25 cellular contexts compared by ENCODE assay signal in genomic region chr10:27022048-27022447, GRCh38.
A peak's percentile ranks its signal among the peaks of the same experiment; 100 is the strongest.
DNase-seq lines count a peak whose midpoint lies in the region; FAIRE-seq and TF ChIP-seq lines count a peak whose summit lies in the region.
"Had no signal": no experiment of that assay in that cellular context is flagged by ENCODE, and none has a peak within 500 bp of the region (broad histone marks: within the 10 kb centered on the region; RNA-seq: fewer than 3 reads in every experiment).

No MANE protein-coding gene starts in this region.

- H3K4me1 ChIP-seq in endodermal cell (ENCODE audit: control insufficient read depth, insufficient read depth, low read length), result no peaks in the 10 kb centered on the region
- H3K4me1 ChIP-seq: BE2C had no signal

- no peak overlapping the region for H3K9ac ChIP-seq in endodermal cell (ENCODE audit: extremely low read depth, low read length, poor library complexity, severe bottlenecking)

- no peaks in the 10 kb centered on the region for H3K27me3 Mint-ChIP-seq in T-helper 1 cell treated with Interleukin-12 subunit alpha and Interleukin-12 subunit beta and Interleukin-4 antibody, amounts not matched to agents 30 μg/mL and 1 μg/mL, for 36 hours (ENCODE audit: low read depth)
- H3K27me3 Mint-ChIP-seq in endodermal cell (ENCODE audit: insufficient read depth) (no peaks in the 10 kb centered on the region), nephron progenitor cell (ENCODE audit: low read depth, poor library complexity) (no peaks in the 10 kb centered on the region)

- DNase-seq in T-helper 1 cell, result no peak
- no peak for DNase-seq in GM18507 (ENCODE audit: extremely low spot score, insufficient read length, low read depth)
- DNase-seq in endodermal cell, result no peak
- no peak for DNase-seq in nephron progenitor cell
- DNase-seq in RWPE1 (ENCODE audit: low spot score), result no peak
- DNase-seq in NCI-H2107 (lab: John Stamatoyannopoulos, UW), result no peak
- DNase-seq in putamen (ENCODE audit: low spot score), result no peak
- DNase-seq: 8988T; BE2C; CD8-positive, alpha-beta T cell; DMS53; EL; HFFc6; KBM-7; NCI-H1105 treated with DMSO at 0.1 percent for 48 hours; NCI-H187; NCI-H2227 treated with DMSO at 0.1 percent for 48 hours; NCI-H510A treated with DMSO at 0.1 percent for 48 hours; NCI-H82; RPMI8226; SIG-M5 had no signal

- H3K27ac Mint-ChIP-seq in T-helper 1 cell treated with Interleukin-12 subunit alpha and Interleukin-12 subunit beta and Interleukin-4 antibody, amounts not matched to agents 30 μg/mL and 1 μg/mL, for 36 hours, result peak overlapping the region; percentile 18
- H3K27ac Mint-ChIP-seq in endodermal cell (no peak overlapping the region), nephron progenitor cell (peak overlapping the region; percentile 70)
- H3K27ac Mint-ChIP-seq: CD8-positive, alpha-beta T cell; HFFc6 had no signal

- CTCF ChIA-PET in RWPE1 (lab: Yijun Ruan, JAX), result interaction anchor here (0.6 kb wide), 1 partner anchor 73 kb away, joined by 3 read pairs; no protein-coding TSS in a partner anchor

- no peak overlapping the region for H3K27ac ChIP-seq in endodermal cell (ENCODE audit: low read depth, low read length)
- no peak overlapping the region for H3K27ac ChIP-seq in RWPE1

- peak; percentile 56 for FAIRE-seq in GM18507 (lab: Jason Lieb, UNC)
- FAIRE-seq: GM12892, H54, HepG2 had no signal

- H3K4me1 Mint-ChIP-seq in T-helper 1 cell treated with Interleukin-12 subunit alpha and Interleukin-12 subunit beta and Interleukin-4 antibody, amounts not matched to agents 30 μg/mL and 1 μg/mL, for 36 hours (ENCODE audit: low read depth), result peaks cover 7% of the 10 kb centered on the region
- H3K4me1 Mint-ChIP-seq in endodermal cell (peaks cover 3% of the 10 kb centered on the region), nephron progenitor cell (no peaks in the 10 kb centered on the region)

- TF ChIP-seq CTCF in endodermal cell (conservative IDR thresholded peaks at IDR 0.05), result peak; percentile 65
- TF ChIP-seq CTCF in nephron progenitor cell (IDR thresholded peaks at IDR 0.05), result no peak
- TF ChIP-seq CTCF in RWPE1 (conservative IDR thresholded peaks at IDR 0.05; ENCODE audit: low read depth), result no peak

- WGBS in endodermal cell (ENCODE audit: insufficient coverage in 1 of 2, insufficient read length in 1 of 2), 2 experiments, result 75% methylated on average over 2 of the region's 2 CpGs; no CpG with 5 or more reads in 1 of the 2 experiments

- H3K27me3 ChIP-seq in endodermal cell (ENCODE audit: control insufficient read depth, insufficient read depth, low read length, poor library complexity, severe bottlenecking), result no peaks in the 10 kb centered on the region
- H3K27me3 ChIP-seq: BE2C had no signal

- no peaks in the 10 kb centered on the region for H3K9me3 Mint-ChIP-seq in T-helper 1 cell treated with Interleukin-12 subunit alpha and Interleukin-12 subunit beta and Interleukin-4 antibody, amounts not matched to agents 30 μg/mL and 1 μg/mL, for 36 hours
- no peaks in the 10 kb centered on the region for H3K9me3 Mint-ChIP-seq in endodermal cell
- H3K9me3 Mint-ChIP-seq in nephron progenitor cell, result no peaks in the 10 kb centered on the region
- H3K9me3 Mint-ChIP-seq: CD8-positive, alpha-beta T cell; HFFc6 had no signal

- POLR2A ChIA-PET in RWPE1 (lab: Yijun Ruan, JAX; ENCODE audit: low non-redundant PET), result no interaction called here

- H3K4me3 ChIP-seq in endodermal cell (ENCODE audit: low read length), result no peak overlapping the region

- H3K4me3 Mint-ChIP-seq in T-helper 1 cell treated with Interleukin-12 subunit alpha and Interleukin-12 subunit beta and Interleukin-4 antibody, amounts not matched to agents 30 μg/mL and 1 μg/mL, for 36 hours, result no peak overlapping the region
- H3K4me3 Mint-ChIP-seq in endodermal cell (no peak overlapping the region), nephron progenitor cell (no peak overlapping the region)
- H3K4me3 Mint-ChIP-seq: CD8-positive, alpha-beta T cell; HFFc6 had no signal

- peaks cover 32% of the 10 kb centered on the region for H3K36me3 ChIP-seq in endodermal cell (ENCODE audit: control insufficient read depth, insufficient read depth, low read length)
- H3K36me3 ChIP-seq: BE2C had no signal

- H3K36me3 Mint-ChIP-seq in T-helper 1 cell treated with Interleukin-12 subunit alpha and Interleukin-12 subunit beta and Interleukin-4 antibody, amounts not matched to agents 30 μg/mL and 1 μg/mL, for 36 hours (ENCODE audit: low read depth), result peaks cover 16% of the 10 kb centered on the region
- H3K36me3 Mint-ChIP-seq in endodermal cell (ENCODE audit: low read depth), result peaks cover 35% of the 10 kb centered on the region
- H3K36me3 Mint-ChIP-seq in nephron progenitor cell (ENCODE audit: low read depth), result peaks cover 68% of the 10 kb centered on the region

- H3K9me3 ChIP-seq in endodermal cell (ENCODE audit: control insufficient read depth, low read length), result no peaks in the 10 kb centered on the region
- H3K9me3 ChIP-seq: BE2C had no signal
